15 cellular contexts compared by ENCODE assay signal in genomic region chr2:138782378-138782777, GRCh38. TPM values are rescaled to one million over a fixed set of nuclear protein-coding genes. Genes with fewer than 3 reads are reported as not detected.
"Had no signal": no experiment of that assay in that cellular context is flagged by ENCODE, and none has a peak within 500 bp of the region (broad histone marks: within the 10 kb centered on the region; RNA-seq: fewer than 3 reads in every experiment).

No MANE protein-coding gene starts in this region.

- H3K27ac ChIP-seq: brain microvascular endothelial cell, skin epidermis, uterus, VCaP had no signal

- H3K36me3 ChIP-seq: brain microvascular endothelial cell, uterus had no signal

- H3K9me3 Mint-ChIP-seq: activated CD4-positive, alpha-beta memory T cell treated with anti-CD3 and anti-CD28 coated beads for 36 hours; activated T-cell treated with anti-CD3 and anti-CD28 coated beads, Interleukin-2, amount 50 U/mL, for 4 hours; dendritic cell treated with granulocyte-macrophage colony-stimulating factor and Interleukin-4, amounts not matched to agents 40 ng/mL and 50 ng/mL, for 4 days; endodermal cell had no signal

- H3K4me1 ChIP-seq: uterus had no signal

- H3K36me3 Mint-ChIP-seq: activated CD4-positive, alpha-beta memory T cell treated with anti-CD3 and anti-CD28 coated beads for 36 hours; activated naive CD8-positive, alpha-beta T cell had no signal

- H3K9me3 ChIP-seq: uterus had no signal

- H3K27ac Mint-ChIP-seq: activated CD4-positive, alpha-beta memory T cell treated with anti-CD3 and anti-CD28 coated beads for 36 hours; activated naive CD8-positive, alpha-beta T cell; dendritic cell treated with granulocyte-macrophage colony-stimulating factor and Interleukin-4, amounts not matched to agents 40 ng/mL and 50 ng/mL, for 4 days; endodermal cell had no signal

- H3K4me3 Mint-ChIP-seq: activated CD4-positive, alpha-beta memory T cell treated with anti-CD3 and anti-CD28 coated beads for 36 hours; activated naive CD8-positive, alpha-beta T cell; activated T-cell treated with anti-CD3 and anti-CD28 coated beads, Interleukin-2, amount 50 U/mL, for 4 hours; dendritic cell treated with granulocyte-macrophage colony-stimulating factor and Interleukin-4, amounts not matched to agents 40 ng/mL and 50 ng/mL, for 4 days; endodermal cell had no signal

- DNase-seq: activated CD4-positive, alpha-beta memory T cell treated with anti-CD3 and anti-CD28 coated beads for 36 hours; activated gamma-delta T cell; activated T-cell treated with anti-CD3 and anti-CD28 coated beads, Interleukin-2, amount 50 U/mL, for 4 hours; amygdala; brain microvascular endothelial cell; endodermal cell; hypothalamus; posterior cingulate gyrus; uterus had no signal

- ATAC-seq: activated T-cell treated with anti-CD3 and anti-CD28 coated beads, Interleukin-2, amount 50 U/mL, for 4 hours had no signal

- H3K4me3 ChIP-seq: skin epidermis, uterus had no signal

RNA-seq across cellular contexts. Expression of gene NXPH2, which starts 2.2 kb away (rescaled TPM):
- total RNA-seq: activated CD4-positive, alpha-beta memory T cell treated with anti-CD3 and anti-CD28 coated beads for 36 hours; activated T-cell treated with anti-CD3 and anti-CD28 coated beads, Interleukin-2, amount 50 U/mL, for 4 hours; lower leg skin; mesenteric fat pad had no signal
